In genomic region chrX:79096339-79096638, GRCh38 we compare ENCODE assay signal across 19 cellular contexts. TPM values are rescaled to one million over a fixed set of nuclear protein-coding genes. Genes with fewer than 3 reads are reported as not detected.
DNase-seq lines count a peak whose midpoint lies in the region; ATAC-seq, FAIRE-seq and TF ChIP-seq lines count a peak whose summit lies in the region.
"Had no signal": no experiment of that assay in that cellular context is flagged by ENCODE, and none has a peak within 500 bp of the region (broad histone marks: within the 10 kb centered on the region; RNA-seq: fewer than 3 reads in every experiment).

No MANE protein-coding gene starts in this region.

- H3K4me1 ChIP-seq in CD4-positive, alpha-beta memory T cell (ENCODE audit: insufficient read depth, low read length) = peaks cover 69% of the 10 kb centered on the region
- H3K4me1 ChIP-seq: BLaER1 treated with 17β-estradiol and CSF1 and Interleukin-3, amounts not matched to agents 10 nM and 100 nM had no signal

- peaks cover 0 to 3% of the 10 kb centered on the region in 2 donors for H3K36me3 Mint-ChIP-seq in CD4-positive, alpha-beta memory T cell
- peaks cover 31% of the 10 kb centered on the region for H3K36me3 Mint-ChIP-seq in activated CD8-positive, alpha-beta T cell treated with anti-CD3 and anti-CD28 coated beads for 36 hours (ENCODE audit: low read depth)
- H3K36me3 Mint-ChIP-seq in naive thymus-derived CD8-positive, alpha-beta T cell = peaks cover 0 to 6% (median 6%) of the 10 kb centered on the region in 3 donors
- H3K36me3 Mint-ChIP-seq: type B pancreatic cell had no signal

- H3K27me3 Mint-ChIP-seq in CD4-positive, alpha-beta memory T cell = no peaks in the 10 kb centered on the region
- H3K27me3 Mint-ChIP-seq in activated CD8-positive, alpha-beta T cell treated with anti-CD3 and anti-CD28 coated beads for 36 hours = no peaks in the 10 kb centered on the region
- H3K27me3 Mint-ChIP-seq in naive thymus-derived CD8-positive, alpha-beta T cell = no peaks in the 10 kb centered on the region
- H3K27me3 Mint-ChIP-seq: type B pancreatic cell had no signal

- peak overlapping the region; percentile 31 to 84 (median 56) for H3K4me3 Mint-ChIP-seq in CD4-positive, alpha-beta memory T cell
- H3K4me3 Mint-ChIP-seq in activated CD8-positive, alpha-beta T cell treated with anti-CD3 and anti-CD28 coated beads for 36 hours = peak overlapping the region; percentile 71
- H3K4me3 Mint-ChIP-seq in naive thymus-derived CD8-positive, alpha-beta T cell = peak overlapping the region; percentile 5 to 76 (median 64)
- H3K4me3 Mint-ChIP-seq: HFFc6, type B pancreatic cell had no signal

- H3K9me3 Mint-ChIP-seq in CD4-positive, alpha-beta memory T cell = peaks cover 0 to 5% (median under 1%) of the 10 kb centered on the region in 8 donors
- H3K9me3 Mint-ChIP-seq in activated CD8-positive, alpha-beta T cell treated with anti-CD3 and anti-CD28 coated beads for 36 hours = peaks cover 3% of the 10 kb centered on the region
- H3K9me3 Mint-ChIP-seq in naive thymus-derived CD8-positive, alpha-beta T cell = peaks cover 0 to 5% (median 0%) of the 10 kb centered on the region in 9 donors
- H3K9me3 Mint-ChIP-seq: HFFc6, type B pancreatic cell had no signal

- CTCF ChIA-PET in CD4-positive, alpha-beta memory T cell (lab: Charles Lee; ENCODE audit: partially characterized antibody) = interaction anchor here (1.2 to 2.9 kb wide), 2 partner anchors 11 to 47 kb away, joined by 3 to 9 read pairs; no protein-coding TSS in a partner anchor
- CTCF ChIA-PET in activated CD8-positive, alpha-beta T cell treated with anti-CD3 and anti-CD28 coated beads for 36 hours (lab: Charles Lee) = interaction anchor here (1.1 kb wide), 1 partner anchor 55 kb away, joined by 3 read pairs; no protein-coding TSS in a partner anchor

- ATAC-seq in GM18867 (IDR thresholded peaks at IDR 0.05; ENCODE audit: unreplicated experiment) (peak; percentile 41), GM18861 (IDR thresholded peaks at IDR 0.05; ENCODE audit: unreplicated experiment) (no peak)
- peak; percentile 53 for ATAC-seq in activated CD8-positive, alpha-beta T cell treated with anti-CD3 and anti-CD28 coated beads for 36 hours
- ATAC-seq in naive thymus-derived CD8-positive, alpha-beta T cell = peak; percentile 70 to 71

- no peaks in the 10 kb centered on the region for H3K27me3 ChIP-seq in CD4-positive, alpha-beta memory T cell (ENCODE audit: insufficient read depth, low read length)

- DNase-seq in CD4-positive, alpha-beta memory T cell = peak in 4 of 5 donors; percentile 41 to 45 (median 42)
- DNase-seq in activated CD8-positive, alpha-beta T cell treated with anti-CD3 and anti-CD28 coated beads for 36 hours = no peak
- peak in 2 of 10 donors; percentile 23 to 27 for DNase-seq in naive thymus-derived CD8-positive, alpha-beta T cell
- DNase-seq in HTR-8/SVneo (ENCODE audit: insufficient read length, low spot score) (no peak), kidney tubule cell (ENCODE audit: low spot score) (no peak), activated gamma-delta T cell (lab: John Stamatoyannopoulos, UW) (no peak)
- DNase-seq: amygdala, DMS79, erythroblast, HFFc6, kidney glomerular epithelial cell, NCI-H187, NCI-H526 treated with DMSO at 0.1 percent for 48 hours had no signal

- no peak for TF ChIP-seq CTCF in activated CD8-positive, alpha-beta T cell treated with anti-CD3 and anti-CD28 coated beads for 36 hours (IDR thresholded peaks at IDR 0.05)

- POLR2A ChIA-PET in CD4-positive, alpha-beta memory T cell (lab: Charles Lee; ENCODE audit: partially characterized antibody) = interaction anchor here (0.5 to 3.7 kb wide), 12 partner anchors 9 to 312 kb away, joined by 3 to 42 read pairs (median 6); partner anchors contain the start of gene GPR174
- POLR2A ChIA-PET in activated CD8-positive, alpha-beta T cell treated with anti-CD3 and anti-CD28 coated beads for 36 hours (lab: Charles Lee) = interaction anchor here (0.9 kb wide), 1 partner anchor 12 kb away, joined by 4 read pairs; no protein-coding TSS in a partner anchor
- POLR2A ChIA-PET in naive thymus-derived CD8-positive, alpha-beta T cell (lab: Charles Lee) = interaction anchor here (0.6 to 2.2 kb wide), 6 partner anchors 10 to 53 kb away, joined by 3 to 10 read pairs (median 3); partner anchors contain the start of gene GPR174

- H3K36me3 ChIP-seq in CD4-positive, alpha-beta memory T cell (ENCODE audit: insufficient read depth, low read length) = no peaks in the 10 kb centered on the region
- H3K36me3 ChIP-seq: BLaER1 treated with 17β-estradiol and CSF1 and Interleukin-3, amounts not matched to agents 10 nM and 100 nM; heart right ventricle had no signal

- FAIRE-seq in HTR-8/SVneo (lab: Jason Lieb, UNC) = no peak

- peak overlapping the region; percentile 68 for H3K27ac ChIP-seq in CD4-positive, alpha-beta memory T cell (ENCODE audit: low read depth, low read length)
- H3K27ac ChIP-seq: BLaER1 treated with 17β-estradiol and CSF1 and Interleukin-3, amounts not matched to agents 10 nM and 100 nM had no signal

- intact Hi-C loops in CD4-positive, alpha-beta memory T cell (cut with micrococcal nuclease) = loop anchor here (5.0 kb wide), 1 partner anchor 176 kb away; no protein-coding TSS in a partner anchor
- intact Hi-C loops in activated CD8-positive, alpha-beta T cell treated with anti-CD3 and anti-CD28 coated beads for 36 hours (cut with micrococcal nuclease) = loop anchor here (5.0 kb wide), 1 partner anchor 166 kb away; no protein-coding TSS in a partner anchor

- H3K4me1 Mint-ChIP-seq in CD4-positive, alpha-beta memory T cell = peaks cover 31 to 70% (median 53%) of the 10 kb centered on the region in 4 donors
- H3K4me1 Mint-ChIP-seq in activated CD8-positive, alpha-beta T cell treated with anti-CD3 and anti-CD28 coated beads for 36 hours (ENCODE audit: low read depth) = peaks cover 68% of the 10 kb centered on the region
- H3K4me1 Mint-ChIP-seq in naive thymus-derived CD8-positive, alpha-beta T cell = peaks cover 21 to 62% (median 56%) of the 10 kb centered on the region in 4 donors

- peak overlapping the region; percentile 83 to 96 (median 91) for H3K27ac Mint-ChIP-seq in CD4-positive, alpha-beta memory T cell
- peak overlapping the region; percentile 97 for H3K27ac Mint-ChIP-seq in activated CD8-positive, alpha-beta T cell treated with anti-CD3 and anti-CD28 coated beads for 36 hours
- H3K27ac Mint-ChIP-seq in naive thymus-derived CD8-positive, alpha-beta T cell = peak overlapping the region; percentile 85 to 98 (median 92)
- H3K27ac Mint-ChIP-seq: HFFc6, type B pancreatic cell had no signal

- peak overlapping the region; percentile 17 to 33 for H3K4me3 ChIP-seq in CD4-positive, alpha-beta memory T cell (ENCODE audit: low read length in 2 of 2)
- H3K4me3 ChIP-seq: BLaER1 treated with 17β-estradiol and CSF1 and Interleukin-3, amounts not matched to agents 10 nM and 100 nM; heart right ventricle had no signal

- H3K9me3 ChIP-seq in CD4-positive, alpha-beta memory T cell (ENCODE audit: control insufficient read depth in 1 of 2, low read length in 2 of 2) = no peaks in the 10 kb centered on the region
- H3K9me3 ChIP-seq: BLaER1 treated with 17β-estradiol and CSF1 and Interleukin-3, amounts not matched to agents 10 nM and 100 nM; heart right ventricle had no signal

RNA-seq across cellular contexts. Expression of gene GPR174, which starts 48.2 kb away (rescaled TPM):
- 10 to 100 TPM; 89.0 to 89.6 TPM for total RNA-seq in CD4-positive, alpha-beta memory T cell
- polyA plus RNA-seq in CD4-positive, alpha-beta memory T cell = 1 to 10 TPM; 8.4 to 9.7 TPM
- 10 to 100 TPM; 23.4 to 23.9 TPM for total RNA-seq in activated CD8-positive, alpha-beta T cell treated with anti-CD3 and anti-CD28 coated beads for 36 hours
- total RNA-seq in naive thymus-derived CD8-positive, alpha-beta T cell = 10 to 100 TPM; 43.0 to 47.8 TPM
- polyA plus RNA-seq in naive thymus-derived CD8-positive, alpha-beta T cell = 1 to 10 TPM; 5.1 to 8.8 (median 5.5) TPM
- total RNA-seq: HFFc6, RPMI7951 had no signal

Comparison
In these comparisons a context has a peak if more than half of its experiments do, and no peak if none do; other contexts are left out.
1. DNase-seq: peak in CD4-positive, alpha-beta memory T cell (4 of 5); none in activated CD8-positive, alpha-beta T cell treated with anti-CD3 and anti-CD28 coated beads for 36 hours (single experiment), HTR-8/SVneo (single experiment), kidney tubule cell (single experiment) and activated gamma-delta T cell (single experiment).
2. Peak in every context shown above with its lines, with median percentiles within 50 percentile points of each other: H3K27ac Mint-ChIP-seq and H3K4me3 Mint-ChIP-seq.